15 cellular contexts compared by ENCODE assay signal in genomic region chr11:12678991-12679390, GRCh38. TPM values are rescaled to one million over a fixed set of nuclear protein-coding genes. Genes with fewer than 3 reads are reported as not detected.
DNase-seq lines count a peak whose midpoint lies in the region; ATAC-seq and TF ChIP-seq lines count a peak whose summit lies in the region.
"Had no signal": no experiment of that assay in that cellular context is flagged by ENCODE, and none has a peak within 500 bp of the region (broad histone marks: within the 10 kb centered on the region; RNA-seq: fewer than 3 reads in every experiment).

No MANE protein-coding gene starts in this region.

- H3K4me2 ChIP-seq in mesendoderm (ENCODE audit: low read length): peak overlapping the region; percentile 7

- ATAC-seq in activated naive CD8-positive, alpha-beta T cell treated with anti-CD3 and anti-CD28 coated beads, Interleukin-2, amount 50 U/mL, for 24 hours: no peak
- ATAC-seq: activated T-cell treated with anti-CD3 and anti-CD28 coated beads, Interleukin-2, amount 50 U/mL, for 4 hours; natural killer cell treated with Interleukin-12 subunit alpha and Interleukin-12 subunit beta and Interleukin-15 and Interleukin-18, amount 100 ng/mL, for 72 hours; stimulated activated effector memory CD8-positive, alpha-beta T cell treated with anti-CD3 and anti-CD28 coated beads, Interleukin-12 subunit alpha, Interleukin-12 subunit beta, amount 100 ng/mL, for 72 hours had no signal

- H4K5ac ChIP-seq in mesendoderm (ENCODE audit: low read length): no peak overlapping the region

- intact Hi-C loops in thyroid gland (cut with DNase I): loop anchor here (10.0 kb wide), 1 partner anchor 116 kb away; no protein-coding TSS in a partner anchor
- intact Hi-C loops in activated naive CD4-positive, alpha-beta T cell treated with anti-CD3 and anti-CD28 coated beads for 36 hours (cut with micrococcal nuclease): loop anchor here (10.0 kb wide), 1 partner anchor 834 kb away; the partner anchor contains the start of gene USP47

- CTCF ChIA-PET in activated naive CD4-positive, alpha-beta T cell treated with anti-CD3 and anti-CD28 coated beads for 36 hours (lab: Charles Lee): no interaction called here

- TF ChIP-seq CTCF in astrocyte of the cerebellum (IDR thresholded peaks at IDR 0.05; ENCODE audit: low read depth, low read length, missing control alignments) (no peak), thyroid gland (IDR thresholded peaks at IDR 0.05) (no peak)

- H3K4me3 Mint-ChIP-seq in activated naive CD8-positive, alpha-beta T cell treated with anti-CD3 and anti-CD28 coated beads, Interleukin-2, amount 50 U/mL, for 24 hours: no peak overlapping the region
- no peak overlapping the region for H3K4me3 Mint-ChIP-seq in activated naive CD4-positive, alpha-beta T cell treated with anti-CD3 and anti-CD28 coated beads for 36 hours
- H3K4me3 Mint-ChIP-seq: activated T-cell treated with anti-CD3 and anti-CD28 coated beads, Interleukin-2, amount 50 U/mL, for 4 hours; natural killer cell treated with Interleukin-12 subunit alpha and Interleukin-12 subunit beta and Interleukin-15 and Interleukin-18, amount 100 ng/mL, for 72 hours; stimulated activated effector memory CD8-positive, alpha-beta T cell treated with anti-CD3 and anti-CD28 coated beads, Interleukin-12 subunit alpha, Interleukin-12 subunit beta, amount 100 ng/mL, for 72 hours had no signal

- no peak overlapping the region for H4K8ac ChIP-seq in mesendoderm (ENCODE audit: low read depth, low read length)

- H3K36me3 Mint-ChIP-seq in activated naive CD8-positive, alpha-beta T cell treated with anti-CD3 and anti-CD28 coated beads, Interleukin-2, amount 50 U/mL, for 24 hours (ENCODE audit: low read depth): no peaks in the 10 kb centered on the region
- H3K36me3 Mint-ChIP-seq in activated naive CD4-positive, alpha-beta T cell treated with anti-CD3 and anti-CD28 coated beads for 36 hours (ENCODE audit: low read depth): no peaks in the 10 kb centered on the region
- H3K36me3 Mint-ChIP-seq: natural killer cell treated with Interleukin-12 subunit alpha and Interleukin-12 subunit beta and Interleukin-15 and Interleukin-18, amount 100 ng/mL, for 72 hours; stimulated activated effector memory CD8-positive, alpha-beta T cell treated with anti-CD3 and anti-CD28 coated beads, Interleukin-12 subunit alpha, Interleukin-12 subunit beta, amount 100 ng/mL, for 72 hours had no signal

- no peak overlapping the region for H2AK5ac ChIP-seq in mesendoderm (ENCODE audit: low read length)

- H3K23ac ChIP-seq in mesendoderm (ENCODE audit: low read length): no peak overlapping the region

- in situ Hi-C loops in astrocyte of the cerebellum (cut with HindIII; ENCODE audit: low sequenced_read_pairs): no loop called here

- peak overlapping the region; percentile 58 for H3K9ac ChIP-seq in mesendoderm (ENCODE audit: low read length)

- H3K4ac ChIP-seq in mesendoderm (ENCODE audit: low read depth, low read length): no peak overlapping the region

- H3K27me3 Mint-ChIP-seq in activated naive CD8-positive, alpha-beta T cell treated with anti-CD3 and anti-CD28 coated beads, Interleukin-2, amount 50 U/mL, for 24 hours: peaks cover 79% of the 10 kb centered on the region
- peaks cover 79% of the 10 kb centered on the region for H3K27me3 Mint-ChIP-seq in activated naive CD4-positive, alpha-beta T cell treated with anti-CD3 and anti-CD28 coated beads for 36 hours (ENCODE audit: low read depth)

- H3K56ac ChIP-seq in mesendoderm (ENCODE audit: low read length): peak overlapping the region; percentile 69

- no peak for TF ChIP-seq POLR2A in thyroid gland (IDR thresholded peaks at IDR 0.05)

- peak overlapping the region; percentile 20 for H2BK15ac ChIP-seq in mesendoderm (replicated peaks; ENCODE audit: low read depth)

- peaks cover 60% of the 10 kb centered on the region for H3K79me2 ChIP-seq in mesendoderm (ENCODE audit: control insufficient read depth, insufficient read depth, low read length)

- no peak overlapping the region for H2BK120ac ChIP-seq in mesendoderm (ENCODE audit: low read depth, low read length)

- H3K18ac ChIP-seq in mesendoderm (ENCODE audit: low read length): peak overlapping the region; percentile 81

- H3K79me1 ChIP-seq in mesendoderm (ENCODE audit: low read length): no peaks in the 10 kb centered on the region

- no peaks in the 10 kb centered on the region for H3K9me3 Mint-ChIP-seq in activated naive CD8-positive, alpha-beta T cell treated with anti-CD3 and anti-CD28 coated beads, Interleukin-2, amount 50 U/mL, for 24 hours
- no peaks in the 10 kb centered on the region for H3K9me3 Mint-ChIP-seq in activated naive CD4-positive, alpha-beta T cell treated with anti-CD3 and anti-CD28 coated beads for 36 hours
- H3K9me3 Mint-ChIP-seq: activated T-cell treated with anti-CD3 and anti-CD28 coated beads, Interleukin-2, amount 50 U/mL, for 4 hours; natural killer cell treated with Interleukin-12 subunit alpha and Interleukin-12 subunit beta and Interleukin-15 and Interleukin-18, amount 100 ng/mL, for 72 hours; stimulated activated effector memory CD8-positive, alpha-beta T cell treated with anti-CD3 and anti-CD28 coated beads, Interleukin-12 subunit alpha, Interleukin-12 subunit beta, amount 100 ng/mL, for 72 hours had no signal

- H3K9me3 ChIP-seq in thyroid gland: no peaks in the 10 kb centered on the region

- H3K4me1 ChIP-seq in mesendoderm (ENCODE audit: control insufficient read depth, low read depth, low read length) (peaks cover 24% of the 10 kb centered on the region), thyroid gland (peaks cover 57 to 69% of the 10 kb centered on the region in 2 donors)

- peak; percentile 68 for DNase-seq in HT-29 (ENCODE audit: low spot score)
- DNase-seq in astrocyte of the cerebellum (ENCODE audit: low read depth): no peak
- DNase-seq in mesendoderm: no peak
- no peak for DNase-seq in thyroid gland
- no peak for DNase-seq in effector CD4-positive, alpha-beta T cell
- DNase-seq in activated naive CD8-positive, alpha-beta T cell treated with anti-CD3 and anti-CD28 coated beads, Interleukin-2, amount 50 U/mL, for 24 hours: no peak
- no peak for DNase-seq in activated naive CD4-positive, alpha-beta T cell treated with anti-CD3 and anti-CD28 coated beads for 36 hours
- DNase-seq: activated CD4-positive, CD25-positive, alpha-beta regulatory T cell; activated T-cell treated with anti-CD3 and anti-CD28 coated beads, Interleukin-2, amount 50 U/mL, for 4 hours; DMS153; Kasumi-1; NCI-H2171 treated with DMSO at 0.1 percent for 48 hours; Right ventricle myocardium superior had no signal

- H2BK5ac ChIP-seq in mesendoderm (ENCODE audit: low read length): peak overlapping the region; percentile 8

- H3K4me3 ChIP-seq in astrocyte of the cerebellum (ENCODE audit: low read depth, low read length): peak overlapping the region; percentile 65
- H3K4me3 ChIP-seq in mesendoderm (ENCODE audit: low read length): no peak overlapping the region
- H3K4me3 ChIP-seq in thyroid gland (replicated peaks in 1 of 3): no peak overlapping the region

- H3K27ac ChIP-seq in mesendoderm (ENCODE audit: low read depth, low read length): no peak overlapping the region
- peak overlapping the region in 2 of 3 donors; percentile 5 to 99 for H3K27ac ChIP-seq in thyroid gland

- no peak overlapping the region for H3K27ac Mint-ChIP-seq in activated naive CD8-positive, alpha-beta T cell treated with anti-CD3 and anti-CD28 coated beads, Interleukin-2, amount 50 U/mL, for 24 hours
- no peak overlapping the region for H3K27ac Mint-ChIP-seq in activated naive CD4-positive, alpha-beta T cell treated with anti-CD3 and anti-CD28 coated beads for 36 hours
- H3K27ac Mint-ChIP-seq: natural killer cell treated with Interleukin-12 subunit alpha and Interleukin-12 subunit beta and Interleukin-15 and Interleukin-18, amount 100 ng/mL, for 72 hours; stimulated activated effector memory CD8-positive, alpha-beta T cell treated with anti-CD3 and anti-CD28 coated beads, Interleukin-12 subunit alpha, Interleukin-12 subunit beta, amount 100 ng/mL, for 72 hours had no signal

- peaks cover 6% of the 10 kb centered on the region for H3K4me1 Mint-ChIP-seq in activated naive CD8-positive, alpha-beta T cell treated with anti-CD3 and anti-CD28 coated beads, Interleukin-2, amount 50 U/mL, for 24 hours
- H3K4me1 Mint-ChIP-seq in activated naive CD4-positive, alpha-beta T cell treated with anti-CD3 and anti-CD28 coated beads for 36 hours (ENCODE audit: low read depth): peaks cover 11% of the 10 kb centered on the region
- H3K4me1 Mint-ChIP-seq: stimulated activated effector memory CD8-positive, alpha-beta T cell treated with anti-CD3 and anti-CD28 coated beads, Interleukin-12 subunit alpha, Interleukin-12 subunit beta, amount 100 ng/mL, for 72 hours had no signal

- no CpG with 5 or more reads among the region's 5 CpGs for WGBS in mesendoderm (ENCODE audit: extremely low coverage, insufficient coverage, low lambda C conversion rate)
- WGBS in thyroid gland, 2 donors: 59 to 66% methylated on average over 5 of the region's 5 CpGs

- no peaks in the 10 kb centered on the region for H3K36me3 ChIP-seq in mesendoderm (ENCODE audit: control insufficient read depth, insufficient read depth, low read length)
- no peaks in the 10 kb centered on the region for H3K36me3 ChIP-seq in thyroid gland

- H3K27me3 ChIP-seq in mesendoderm (ENCODE audit: insufficient read depth, low read length, poor library complexity) (no peaks in the 10 kb centered on the region), thyroid gland (no peaks in the 10 kb centered on the region)

RNA-seq across cellular contexts. Expression of gene TEAD1, which starts 4.8 kb away (rescaled TPM):
- 99.5 and 102 TPM in 2 replicates for total RNA-seq in HT-29 (2014; rRNA removed; shearing (Covaris generic))
- 57.5 TPM for polyA plus RNA-seq in mesendoderm (2013, experiment 1 of 2)
- 58.2 TPM for polyA plus RNA-seq in mesendoderm (2013, experiment 2 of 2)
- 100 to 1,000 TPM in 1 of 4 donors, 10 to 100 TPM in 3; 71.5 to 109 (median 88.5) TPM for total RNA-seq in thyroid gland
- total RNA-seq in activated naive CD4-positive, alpha-beta T cell treated with anti-CD3 and anti-CD28 coated beads for 36 hours: 1 to 10 TPM in 1 of 2 experiments, under 1 TPM in 1; 0.93 to 1.2 TPM

Comparison
In these comparisons a context has a peak if more than half of its experiments do, and no peak if none do; other contexts are left out.
1. RNA of gene TEAD1, which starts 4.8 kb away (total RNA-seq): 99.5 to 102 TPM in HT-29 and 71.5 to 109 TPM in thyroid gland; 0.93 to 1.2 TPM in activated naive CD4-positive, alpha-beta T cell treated with anti-CD3 and anti-CD28 coated beads for 36 hours; every median in the first group is over 10 times any median in the second.